ENCODE assay signal across 29 cellular contexts in genomic region chr3:33869977-33870376, GRCh38.
"Had no signal": no experiment of that assay in that cellular context is flagged by ENCODE, and none has a peak within 500 bp of the region (broad histone marks: within the 10 kb centered on the region; RNA-seq: fewer than 3 reads in every experiment).

No MANE protein-coding gene starts in this region.

- H3K9me3 Mint-ChIP-seq: activated naive CD8-positive, alpha-beta T cell treated with anti-CD3 and anti-CD28 coated beads for 36 hours; activated T-cell treated with anti-CD3 and anti-CD28 coated beads, Interleukin-2, amount 50 U/mL, for 72 hours; effector memory CD8-positive, alpha-beta T cell; stimulated activated naive CD8-positive, alpha-beta T cell treated with anti-CD3 and anti-CD28 coated beads, Interleukin-15, amount 100 ng/mL, for 72 hours; type B pancreatic cell had no signal

- DNase-seq: activated CD4-positive, alpha-beta T cell treated with anti-CD3 and anti-CD28 coated beads for 4 hours; activated CD4-positive, alpha-beta T cell treated with anti-CD3 and anti-CD28 coated beads, Interleukin-2, amount 50 U/mL, for 4 hours; activated naive CD4-positive, alpha-beta T cell; activated naive CD8-positive, alpha-beta T cell treated with anti-CD3 and anti-CD28 coated beads for 36 hours; activated T-cell treated with anti-CD3 and anti-CD28 coated beads for 4 hours; activated T-cell treated with anti-CD3 and anti-CD28 coated beads, Interleukin-2, amount 50 U/mL, for 72 hours; adrenal gland; cortex of kidney; effector memory CD8-positive, alpha-beta T cell; erythroblast; head of caudate nucleus; left lung; naive B cell; ovary; sigmoid colon; small intestine; stimulated activated CD4-positive, alpha-beta T cell treated with anti-CD3 and anti-CD28 coated beads, Interleukin-4, amount 100 ng/mL, for 24 hours; stimulated activated naive CD8-positive, alpha-beta T cell treated with anti-CD3 and anti-CD28 coated beads, Interleukin-15, amount 100 ng/mL, for 72 hours; substantia nigra; T-helper 1 cell; uterus had no signal

- H3K36me3 ChIP-seq: ovary, uterus had no signal

- H3K27me3 ChIP-seq: adrenal gland, ascending aorta, cardiac muscle cell, gastroesophageal sphincter, left lung, ovary, sigmoid colon, uterus had no signal

- ATAC-seq: activated T-cell treated with anti-CD3 and anti-CD28 coated beads, Interleukin-2, amount 50 U/mL, for 72 hours; effector memory CD8-positive, alpha-beta T cell; gastroesophageal sphincter; left lung; stimulated activated memory B cell treated with anti-CD40 and anti-IgM and Interleukin-4, amounts not matched to agents 10 μg/mL and 1 μg/mL and 100 μg/mL, for 72 hours; stimulated activated naive CD8-positive, alpha-beta T cell treated with anti-CD3 and anti-CD28 coated beads, Interleukin-15, amount 100 ng/mL, for 72 hours had no signal

- H3K9me3 ChIP-seq: adrenal gland, ascending aorta, gastroesophageal sphincter, left lung, ovary, sigmoid colon, uterus had no signal

- H3K4me1 Mint-ChIP-seq: brain; naive B cell; stimulated activated memory B cell treated with anti-CD40 and anti-IgM and Interleukin-4, amounts not matched to agents 10 μg/mL and 1 μg/mL and 100 μg/mL, for 72 hours had no signal

- H3K4me3 ChIP-seq: adrenal gland, ascending aorta, cardiac muscle cell, gastroesophageal sphincter, left lung, ovary, sigmoid colon, uterus had no signal

- H3K27ac Mint-ChIP-seq: activated naive CD8-positive, alpha-beta T cell treated with anti-CD3 and anti-CD28 coated beads for 36 hours; activated T-cell treated with anti-CD3 and anti-CD28 coated beads, Interleukin-2, amount 50 U/mL, for 72 hours; brain; mesothelial cell of epicardium; progenitor cell of endocrine pancreas; stimulated activated memory B cell treated with anti-CD40 and anti-IgM and Interleukin-4, amounts not matched to agents 10 μg/mL and 1 μg/mL and 100 μg/mL, for 72 hours; type B pancreatic cell had no signal

- H3K27ac ChIP-seq: adrenal gland, ascending aorta, cardiac muscle cell, gastroesophageal sphincter, left lung, ovary, sigmoid colon, uterus had no signal

- H3K4me1 ChIP-seq: adrenal gland, ascending aorta, left lung, uterus had no signal

- H3K27me3 Mint-ChIP-seq: activated naive CD8-positive, alpha-beta T cell treated with anti-CD3 and anti-CD28 coated beads for 36 hours; effector memory CD8-positive, alpha-beta T cell; naive B cell; stimulated activated memory B cell treated with anti-CD40 and anti-IgM and Interleukin-4, amounts not matched to agents 10 μg/mL and 1 μg/mL and 100 μg/mL, for 72 hours; stimulated activated naive CD8-positive, alpha-beta T cell treated with anti-CD3 and anti-CD28 coated beads, Interleukin-15, amount 100 ng/mL, for 72 hours; type B pancreatic cell had no signal

- H3K4me3 Mint-ChIP-seq: activated naive CD8-positive, alpha-beta T cell treated with anti-CD3 and anti-CD28 coated beads for 36 hours; activated T-cell treated with anti-CD3 and anti-CD28 coated beads, Interleukin-2, amount 50 U/mL, for 72 hours; brain; effector memory CD8-positive, alpha-beta T cell; mesothelial cell of epicardium; stimulated activated memory B cell treated with anti-CD40 and anti-IgM and Interleukin-4, amounts not matched to agents 10 μg/mL and 1 μg/mL and 100 μg/mL, for 72 hours; stimulated activated naive CD8-positive, alpha-beta T cell treated with anti-CD3 and anti-CD28 coated beads, Interleukin-15, amount 100 ng/mL, for 72 hours; type B pancreatic cell had no signal
